19 cellular contexts compared by ENCODE assay signal in genomic region chr4:142683997-142684396, GRCh38.
"Had no signal": no experiment of that assay in that cellular context is flagged by ENCODE, and none has a peak within 500 bp of the region (broad histone marks: within the 10 kb centered on the region; RNA-seq: fewer than 3 reads in every experiment).

No MANE protein-coding gene starts in this region.

- ATAC-seq: activated T-cell treated with anti-CD3 and anti-CD28 coated beads, Interleukin-2, amount 50 U/mL, for 72 hours; body of pancreas; natural killer cell treated with Interleukin-12 subunit alpha and Interleukin-12 subunit beta and Interleukin-15 and Interleukin-18, amount 100 ng/mL, for 72 hours had no signal

- H3K27ac ChIP-seq: body of pancreas, cardiac muscle cell, left ventricle myocardium inferior, spleen, testis, vagina had no signal

- DNase-seq: activated CD4-positive, alpha-beta memory T cell treated with anti-CD3 and anti-CD28 coated beads for 36 hours; activated CD4-positive, alpha-beta T cell treated with anti-CD3 and anti-CD28 coated beads for 48 hours; activated effector memory CD4-positive, alpha-beta T cell treated with Interleukin-2 at 50 U/mL for 16 hours; activated naive CD4-positive, alpha-beta T cell treated with anti-CD3 and anti-CD28 coated beads for 36 hours; activated naive CD8-positive, alpha-beta T cell treated with anti-CD3 and anti-CD28 coated beads, Interleukin-2, amount 10 ng/mL, durations not matched to agents 7 days and 5 days; activated T-cell treated with anti-CD3 and anti-CD28 coated beads, Interleukin-2, amount 50 U/mL, for 72 hours; amygdala; body of pancreas; glutamatergic neuron; hippocampal formation; left ventricle myocardium inferior; retina; spleen; stimulated activated CD4-positive, alpha-beta T cell treated with anti-CD3 and anti-CD28 coated beads, Interleukin-4, amount 100 ng/mL, for 1 hour; stimulated activated naive CD4-positive, alpha-beta T cell; testis had no signal
